In genomic region chr4:36290641-36291040, GRCh38 we compare ENCODE assay signal across 17 cellular contexts. TPM values are rescaled to one million over a fixed set of nuclear protein-coding genes. Genes with fewer than 3 reads are reported as not detected.
"Had no signal": no experiment of that assay in that cellular context is flagged by ENCODE, and none has a peak within 500 bp of the region (broad histone marks: within the 10 kb centered on the region; RNA-seq: fewer than 3 reads in every experiment).

No MANE protein-coding gene starts in this region.

- H3K36me3 ChIP-seq: ovary, sigmoid colon, spleen had no signal

- ATAC-seq: activated CD4-positive, alpha-beta T cell treated with anti-CD3 and anti-CD28 coated beads for 36 hours; left ventricle myocardium superior; stimulated activated naive B cell treated with anti-CD40 and anti-IgM and Interleukin-4, amounts not matched to agents 10 μg/mL and 1 μg/mL and 100 μg/mL, for 72 hours; WTC11 had no signal

- DNase-seq: activated CD4-positive, alpha-beta T cell treated with anti-CD3 and anti-CD28 coated beads for 36 hours; activated CD4-positive, alpha-beta T cell treated with anti-CD3 and anti-CD28 coated beads, Interleukin-2, amount 50 U/mL, for 48 hours; activated naive CD8-positive, alpha-beta T cell treated with anti-CD3 and anti-CD28 coated beads for 36 hours; amygdala; head of caudate nucleus; kidney glomerular epithelial cell; left ventricle myocardium superior; naive B cell; ovary; sigmoid colon; spleen; stimulated activated CD4-positive, alpha-beta T cell treated with anti-CD3 and anti-CD28 coated beads, Interleukin-4, amount 100 ng/mL, for 4 hours; stimulated activated naive B cell treated with anti-CD40 and anti-IgM and Interleukin-4, amounts not matched to agents 10 μg/mL and 1 μg/mL and 100 μg/mL, for 72 hours had no signal

- FAIRE-seq: frontal cortex had no signal

- H3K4me3 ChIP-seq: coronary artery, ovary, sigmoid colon, spleen had no signal

- H3K27me3 ChIP-seq: ovary, sigmoid colon, spleen had no signal

- H3K9me3 ChIP-seq: ovary, sigmoid colon, spleen had no signal

- H3K27ac ChIP-seq: coronary artery, ovary, sigmoid colon, spleen had no signal

RNA-seq across cellular contexts. Expression of gene DTHD1, which starts 9.2 kb away (rescaled TPM):
- total RNA-seq: urinary bladder, WTC11 had no signal
